ENCODE assay signal across 16 cellular contexts in the genomic region with DNA sequence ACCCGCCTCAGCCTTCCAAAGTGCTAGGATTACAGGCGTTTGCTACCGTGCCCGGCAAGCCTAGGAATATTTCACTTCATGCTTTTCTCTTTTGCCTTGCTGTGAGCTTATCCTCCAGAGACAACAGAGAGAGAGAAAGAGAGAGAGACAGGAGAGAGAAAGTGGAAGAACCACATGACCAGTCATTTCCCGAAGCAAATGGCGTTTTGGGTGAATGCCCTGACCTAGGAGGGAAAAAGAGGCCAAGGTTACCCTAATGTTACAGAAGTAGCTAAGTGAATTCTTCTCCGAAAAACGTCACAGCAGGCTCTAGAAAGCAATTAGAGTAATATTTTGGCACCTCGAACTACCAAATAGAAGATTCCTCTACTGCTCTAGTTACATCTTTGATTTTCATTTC.
"Had no signal": no experiment of that assay in that cellular context is flagged by ENCODE, and none has a peak within 500 bp of the region (broad histone marks: within the 10 kb centered on the region; RNA-seq: fewer than 3 reads in every experiment).

No MANE protein-coding gene starts in this region.

- H3K36me3 ChIP-seq: ascending aorta, pancreas, spleen, tibial artery had no signal

- H3K27ac Mint-ChIP-seq: activated B cell treated with CpG ODN at 0.5 μM for 24 hours; activated CD4-positive, alpha-beta T cell treated with anti-CD3 and anti-CD28 coated beads, Interleukin-2, amount 10 ng/mL, durations not matched to agents 24 days and 14 days; activated CD8-positive, alpha-beta T cell treated with anti-CD3 and anti-CD28 coated beads, Interleukin-2, amount 10 ng/mL, durations not matched to agents 7 days and 5 days; activated naive CD4-positive, alpha-beta T cell treated with anti-CD3 and anti-CD28 coated beads for 36 hours; activated naive CD8-positive, alpha-beta T cell treated with anti-CD3 and anti-CD28 coated beads, Interleukin-2, amount 50 U/mL, for 24 hours; activated T-cell treated with anti-CD3 and anti-CD28 coated beads, Interleukin-2, amount 50 U/mL, for 24 hours; activated T-helper 2 cell treated with anti-CD3 and anti-CD28 coated beads, Interferon-gamma antibody, Interleukin-2, Interleukin-4, amounts not matched to agents 10 μg/mL and 5 μg/mL and 100 μg/mL, durations not matched to agents 14 hours and 24 hours and 36 hours; natural killer cell; stimulated activated memory B cell treated with anti-CD40 and anti-IgM and Interleukin-4, amounts not matched to agents 10 μg/mL and 1 μg/mL and 100 μg/mL, for 72 hours; T-helper 2 cell treated with Interferon-gamma antibody and Interleukin-4, amounts not matched to agents 5 μg/mL and 100 μg/mL, for 36 hours had no signal

- DNase-seq: activated B cell treated with CpG ODN at 0.5 μM for 24 hours; activated CD4-positive, alpha-beta T cell treated with anti-CD3 and anti-CD28 coated beads, Interleukin-2, amount 10 ng/mL, durations not matched to agents 24 days and 14 days; activated CD8-positive, alpha-beta T cell treated with anti-CD3 and anti-CD28 coated beads, Interleukin-2, amount 10 ng/mL, durations not matched to agents 7 days and 5 days; activated naive CD4-positive, alpha-beta T cell treated with anti-CD3 and anti-CD28 coated beads for 36 hours; activated naive CD8-positive, alpha-beta T cell treated with anti-CD3 and anti-CD28 coated beads, Interleukin-2, amount 50 U/mL, for 24 hours; activated T-cell treated with anti-CD3 and anti-CD28 coated beads, Interleukin-2, amount 50 U/mL, for 24 hours; natural killer cell; pancreas; spleen; stimulated activated CD4-positive, alpha-beta T cell treated with anti-CD3 and anti-CD28 coated beads, Interleukin-4, amount 100 ng/mL, for 4 hours; SW 1271; tibial artery had no signal

- H3K9me3 ChIP-seq: ascending aorta, pancreas, spleen, tibial artery had no signal

- H3K4me1 ChIP-seq: ascending aorta, tibial artery had no signal

- H3K9me3 Mint-ChIP-seq: activated B cell treated with CpG ODN at 0.5 μM for 24 hours; activated CD4-positive, alpha-beta T cell treated with anti-CD3 and anti-CD28 coated beads, Interleukin-2, amount 10 ng/mL, durations not matched to agents 24 days and 14 days; activated naive CD4-positive, alpha-beta T cell treated with anti-CD3 and anti-CD28 coated beads for 36 hours; activated naive CD8-positive, alpha-beta T cell treated with anti-CD3 and anti-CD28 coated beads, Interleukin-2, amount 50 U/mL, for 24 hours; activated T-cell treated with anti-CD3 and anti-CD28 coated beads, Interleukin-2, amount 50 U/mL, for 24 hours; activated T-helper 2 cell treated with anti-CD3 and anti-CD28 coated beads, Interferon-gamma antibody, Interleukin-2, Interleukin-4, amounts not matched to agents 10 μg/mL and 5 μg/mL and 100 μg/mL, durations not matched to agents 14 hours and 24 hours and 36 hours; natural killer cell; stimulated activated memory B cell treated with anti-CD40 and anti-IgM and Interleukin-4, amounts not matched to agents 10 μg/mL and 1 μg/mL and 100 μg/mL, for 72 hours; T-helper 2 cell treated with Interferon-gamma antibody and Interleukin-4, amounts not matched to agents 5 μg/mL and 100 μg/mL, for 36 hours had no signal

- H3K27me3 Mint-ChIP-seq: activated naive CD8-positive, alpha-beta T cell treated with anti-CD3 and anti-CD28 coated beads, Interleukin-2, amount 50 U/mL, for 24 hours; stimulated activated memory B cell treated with anti-CD40 and anti-IgM and Interleukin-4, amounts not matched to agents 10 μg/mL and 1 μg/mL and 100 μg/mL, for 72 hours had no signal

- H3K4me3 Mint-ChIP-seq: activated B cell treated with CpG ODN at 0.5 μM for 24 hours; activated CD4-positive, alpha-beta T cell treated with anti-CD3 and anti-CD28 coated beads, Interleukin-2, amount 10 ng/mL, durations not matched to agents 24 days and 14 days; activated CD8-positive, alpha-beta T cell treated with anti-CD3 and anti-CD28 coated beads, Interleukin-2, amount 10 ng/mL, durations not matched to agents 7 days and 5 days; activated naive CD4-positive, alpha-beta T cell treated with anti-CD3 and anti-CD28 coated beads for 36 hours; activated naive CD8-positive, alpha-beta T cell treated with anti-CD3 and anti-CD28 coated beads, Interleukin-2, amount 50 U/mL, for 24 hours; activated T-cell treated with anti-CD3 and anti-CD28 coated beads, Interleukin-2, amount 50 U/mL, for 24 hours; natural killer cell; stimulated activated memory B cell treated with anti-CD40 and anti-IgM and Interleukin-4, amounts not matched to agents 10 μg/mL and 1 μg/mL and 100 μg/mL, for 72 hours; T-helper 2 cell treated with Interferon-gamma antibody and Interleukin-4, amounts not matched to agents 5 μg/mL and 100 μg/mL, for 36 hours had no signal

- H3K27ac ChIP-seq: ascending aorta, tibial artery had no signal

- H3K4me1 Mint-ChIP-seq: activated B cell treated with CpG ODN at 0.5 μM for 24 hours, natural killer cell had no signal

- H3K4me3 ChIP-seq: ascending aorta, pancreas, spleen, tibial artery had no signal

- H3K27me3 ChIP-seq: ascending aorta, pancreas, spleen, tibial artery had no signal

- H3K36me3 Mint-ChIP-seq: natural killer cell; stimulated activated memory B cell treated with anti-CD40 and anti-IgM and Interleukin-4, amounts not matched to agents 10 μg/mL and 1 μg/mL and 100 μg/mL, for 72 hours had no signal
